ENCODE assay signal across 8 cellular contexts in genomic region chr1:67683736-67684525, GRCh38. TPM values are rescaled to one million over a fixed set of nuclear protein-coding genes. Genes with fewer than 3 reads are reported as not detected.
A peak's percentile ranks its signal among the peaks of the same experiment; 100 is the strongest.
DNase-seq lines count a peak whose midpoint lies in the region; ATAC-seq, FAIRE-seq and TF ChIP-seq lines count a peak whose summit lies in the region.

No MANE protein-coding gene starts in this region.

- no peak for DNase-seq in AG09309 (ENCODE audit: low read depth)
- DNase-seq in activated T-cell treated with anti-CD3 and anti-CD28 coated beads, Interleukin-2, amount 50 U/mL, for 24 hours: peak; percentile 71
- no peak for DNase-seq in glutamatergic neuron
- peak in 3 of 4 experiments; percentile 9 to 45 (median 24) for DNase-seq in stimulated activated CD4-positive, alpha-beta T cell treated with anti-CD3 and anti-CD28 coated beads, Interleukin-1b, Interleukin-23, amount 100 ng/mL, for 24 hours (ENCODE audit: low read depth in 4 of 4, low spot score in 1 of 4)
- no peak for DNase-seq in GM12891 (ENCODE audit: insufficient read length, low spot score)
- DNase-seq in NCI-H510A treated with DMSO at 0.1 percent for 48 hours (lab: John Stamatoyannopoulos, UW): no peak

- no peak for ATAC-seq in HG03460 (IDR thresholded peaks at IDR 0.05; ENCODE audit: unreplicated experiment)

- peaks cover 19% of the 10 kb centered on the region for H3K36me3 ChIP-seq in HUES48 (ENCODE audit: control insufficient read depth, insufficient read depth, low read length)

- peaks cover 31% of the 10 kb centered on the region for H3K36me3 Mint-ChIP-seq in activated T-cell treated with anti-CD3 and anti-CD28 coated beads, Interleukin-2, amount 50 U/mL, for 24 hours (ENCODE audit: low read depth)
- peaks cover 6% of the 10 kb centered on the region for H3K36me3 Mint-ChIP-seq in glutamatergic neuron (ENCODE audit: unreplicated experiment)

- FAIRE-seq in GM12891 (lab: Jason Lieb, UNC): no peak

- H3K4me1 Mint-ChIP-seq in activated T-cell treated with anti-CD3 and anti-CD28 coated beads, Interleukin-2, amount 50 U/mL, for 24 hours (ENCODE audit: low read depth): peaks cover 45% of the 10 kb centered on the region
- H3K4me1 Mint-ChIP-seq in glutamatergic neuron (ENCODE audit: low read depth, unreplicated experiment): peaks cover 19% of the 10 kb centered on the region

- H3K4me3 ChIP-seq in AG09309 (ENCODE audit: control insufficient read depth, low read depth, low read length): peak overlapping the region; percentile 39
- no peak overlapping the region for H3K4me3 ChIP-seq in HUES48 (ENCODE audit: low read depth, low read length)

- TF ChIP-seq POLR2A in GM12891 (IDR thresholded peaks at IDR 0.05; ENCODE audit: low read depth, low read length): no peak

- H3K9me3 Mint-ChIP-seq in activated T-cell treated with anti-CD3 and anti-CD28 coated beads, Interleukin-2, amount 50 U/mL, for 24 hours: no peaks in the 10 kb centered on the region
- peaks cover 18% of the 10 kb centered on the region for H3K9me3 Mint-ChIP-seq in glutamatergic neuron (ENCODE audit: unreplicated experiment)

- H3K27me3 ChIP-seq in HUES48 (ENCODE audit: control insufficient read depth, insufficient read depth, low read length): no peaks in the 10 kb centered on the region

- no peaks in the 10 kb centered on the region for H3K9me3 ChIP-seq in HUES48 (ENCODE audit: control insufficient read depth, insufficient read depth, low read length)

- H3K27me3 Mint-ChIP-seq in activated T-cell treated with anti-CD3 and anti-CD28 coated beads, Interleukin-2, amount 50 U/mL, for 24 hours: no peaks in the 10 kb centered on the region
- H3K27me3 Mint-ChIP-seq in glutamatergic neuron (ENCODE audit: unreplicated experiment): peaks cover 11% of the 10 kb centered on the region

- no peak overlapping the region for H3K9ac ChIP-seq in HUES48 (ENCODE audit: low read depth, low read length)

- TF ChIP-seq CTCF in AG09309 (IDR thresholded peaks at IDR 0.05; ENCODE audit: control insufficient read depth, insufficient read depth, low read depth, low read length, missing control alignments): no peak
- TF ChIP-seq CTCF in glutamatergic neuron (IDR thresholded peaks at IDR 0.05; ENCODE audit: partially characterized antibody, unreplicated experiment): no peak

- peak overlapping the region; percentile 98 for H3K27ac Mint-ChIP-seq in activated T-cell treated with anti-CD3 and anti-CD28 coated beads, Interleukin-2, amount 50 U/mL, for 24 hours
- H3K27ac Mint-ChIP-seq in glutamatergic neuron (ENCODE audit: unreplicated experiment): peak overlapping the region; percentile 69

- H3K4me1 ChIP-seq in HUES48 (ENCODE audit: control insufficient read depth, insufficient read depth, low read length): peaks cover 15% of the 10 kb centered on the region; the same call in 1 of the 2 replicates

- H3K4me3 Mint-ChIP-seq in activated T-cell treated with anti-CD3 and anti-CD28 coated beads, Interleukin-2, amount 50 U/mL, for 24 hours: peak overlapping the region; percentile 89
- H3K4me3 Mint-ChIP-seq in glutamatergic neuron (ENCODE audit: unreplicated experiment): peak overlapping the region; percentile 88

- peak overlapping the region; percentile 19 for H3K27ac ChIP-seq in HUES48 (ENCODE audit: low read depth, low read length)

TF ChIP-seq in GM12891, 5 proteins besides CTCF, POLR2A, EP300 and RAD21:
- no peak for TF ChIP-seq TAF1 (IDR thresholded peaks at IDR 0.05; ENCODE audit: low read depth, low read length)
- no peak for TF ChIP-seq PAX5 (IDR thresholded peaks at IDR 0.05; ENCODE audit: insufficient read depth, low read length, severe bottlenecking)
- no peak for TF ChIP-seq SPI1 (IDR thresholded peaks at IDR 0.05; ENCODE audit: low read depth, low read length)

RNA-seq across cellular contexts. Expression of gene GADD45A, which starts 1.1 kb away (rescaled TPM):
- total RNA-seq in glutamatergic neuron (ENCODE audit: unreplicated experiment): 143 TPM
- polyA plus RNA-seq in GM12891 (2012; ENCODE audit: low read depth, missing spikeins): 42.0 TPM

Comparison
In these comparisons a context has a peak if more than half of its experiments do, and no peak if none do; other contexts are left out.
1. DNase-seq: peak in activated T-cell treated with anti-CD3 and anti-CD28 coated beads, Interleukin-2, amount 50 U/mL, for 24 hours (single experiment) and stimulated activated CD4-positive, alpha-beta T cell treated with anti-CD3 and anti-CD28 coated beads, Interleukin-1b, Interleukin-23, amount 100 ng/mL, for 24 hours (3 of 4); none in AG09309 (single experiment), glutamatergic neuron (single experiment), GM12891 (single experiment) and NCI-H510A treated with DMSO at 0.1 percent for 48 hours (single experiment).